28 cellular contexts compared by ENCODE assay signal in genomic region chr5:75190227-75190626, GRCh38. TPM values are rescaled to one million over a fixed set of nuclear protein-coding genes. Genes with fewer than 3 reads are reported as not detected.
"Had no signal": no experiment of that assay in that cellular context is flagged by ENCODE, and none has a peak within 500 bp of the region (broad histone marks: within the 10 kb centered on the region; RNA-seq: fewer than 3 reads in every experiment).

No MANE protein-coding gene starts in this region.

- H3K36me3 ChIP-seq: colonic mucosa, esophagus muscularis mucosa, esophagus squamous epithelium, gastrocnemius medialis, gastroesophageal sphincter, heart left ventricle, heart right ventricle had no signal

- H3K27me3 ChIP-seq: colonic mucosa, dorsolateral prefrontal cortex, esophagus muscularis mucosa, esophagus squamous epithelium, foreskin keratinocyte, gastrocnemius medialis, gastroesophageal sphincter, heart right ventricle had no signal

- ATAC-seq: effector memory CD8-positive, alpha-beta T cell; esophagus mucosa; foreskin keratinocyte; gastrocnemius medialis; gastroesophageal sphincter; heart left ventricle; heart right ventricle had no signal

- H3K27ac ChIP-seq: colonic mucosa, coronary artery, dorsolateral prefrontal cortex, epithelial cell of prostate, esophagus muscularis mucosa, esophagus squamous epithelium, foreskin keratinocyte, gastrocnemius medialis, gastroesophageal sphincter, heart left ventricle, heart right ventricle had no signal

- FAIRE-seq: colon, endothelial cell of umbilical vein had no signal

- DNase-seq: colonic mucosa; cortex of kidney; dermis blood vessel endothelial cell; dorsolateral prefrontal cortex; effector CD4-positive, alpha-beta T cell; effector CD8-positive, alpha-beta T cell; effector memory CD4-positive, alpha-beta T cell; effector memory CD8-positive, alpha-beta T cell; endodermal cell; erythroblast; esophagus squamous epithelium; foreskin fibroblast; foreskin keratinocyte; foreskin melanocyte; gastrocnemius medialis; glutamatergic neuron; head of caudate nucleus; heart left ventricle; heart right ventricle had no signal

- H3K4me3 ChIP-seq: colonic mucosa, coronary artery, dorsolateral prefrontal cortex, esophagus muscularis mucosa, esophagus squamous epithelium, gastrocnemius medialis, gastroesophageal sphincter, heart left ventricle, heart right ventricle had no signal

- H3K4me1 ChIP-seq: colonic mucosa, esophagus muscularis mucosa, esophagus squamous epithelium, gastrocnemius medialis, gastroesophageal sphincter, heart left ventricle, heart right ventricle had no signal

- H3K9me3 ChIP-seq: colonic mucosa, esophagus muscularis mucosa, esophagus squamous epithelium, gastrocnemius medialis, gastroesophageal sphincter, heart right ventricle had no signal

RNA-seq across cellular contexts. Expression of gene ANKRD31, which starts 46.5 kb away (rescaled TPM):
- total RNA-seq: dermis blood vessel endothelial cell, dermis microvascular lymphatic vessel endothelial cell, endothelial cell of umbilical vein, glomerular endothelial cell had no signal
- polyA plus RNA-seq: endothelial cell of umbilical vein had no signal
